9 cellular contexts compared by ENCODE assay signal in the genomic region with DNA sequence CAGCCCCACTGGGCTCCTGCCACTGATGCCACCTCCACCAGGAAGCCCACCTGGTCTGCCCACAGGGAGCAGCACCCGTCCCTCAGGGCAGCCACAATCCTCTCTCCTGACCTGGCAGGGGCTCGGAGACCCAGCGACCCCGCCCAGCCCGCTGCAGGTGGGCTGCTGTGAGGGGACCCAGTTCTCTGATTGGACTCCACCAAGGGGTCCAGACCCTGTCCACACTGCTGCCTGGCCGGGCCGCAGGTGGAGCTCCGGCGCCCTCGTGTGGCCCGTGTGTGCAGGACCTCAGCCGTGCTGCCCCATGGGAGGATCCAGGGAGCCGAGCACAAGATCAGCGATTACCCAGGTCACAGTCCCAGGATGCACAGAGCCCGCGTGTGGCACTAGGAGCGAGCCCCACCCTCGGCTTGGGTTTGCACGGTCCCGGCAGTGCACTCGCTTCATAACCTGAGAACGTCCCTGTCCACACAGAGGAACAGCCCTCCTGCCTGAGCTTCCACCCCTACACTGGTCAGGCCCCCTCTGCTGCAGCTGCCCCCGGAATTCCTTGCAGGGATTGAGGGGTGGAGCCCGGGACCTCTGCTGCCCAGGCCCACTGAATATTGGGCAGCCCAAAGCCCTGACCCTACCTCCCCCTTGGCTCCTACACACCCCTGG. TPM values are rescaled to one million over a fixed set of nuclear protein-coding genes. Genes with fewer than 3 reads are reported as not detected.
A peak's percentile ranks its signal among the peaks of the same experiment; 100 is the strongest.
DNase-seq lines count a peak whose midpoint lies in the region; ATAC-seq and TF ChIP-seq lines count a peak whose summit lies in the region.
"Had no signal": no experiment of that assay in that cellular context is flagged by ENCODE, and none has a peak within 500 bp of the region (broad histone marks: within the 10 kb centered on the region; RNA-seq: fewer than 3 reads in every experiment).

No MANE protein-coding gene starts in this region.

- peaks cover 24% of the 10 kb centered on the region for H3K27me3 Mint-ChIP-seq in chondrocyte (ENCODE audit: low read depth)

- TF ChIP-seq CTCF in A673 (conservative IDR thresholded peaks at IDR 0.05; ENCODE audit: low read depth, low read length), result peak; percentile 98
- TF ChIP-seq CTCF in GM12874 (IDR thresholded peaks at IDR 0.05; ENCODE audit: insufficient read depth, low read depth, low read length), result peak; percentile 97
- TF ChIP-seq CTCF in chondrocyte (IDR thresholded peaks at IDR 0.05), result peak; percentile 98

- no peaks in the 10 kb centered on the region for H3K36me3 ChIP-seq in A673 (ENCODE audit: insufficient read depth, low read length, poor library complexity, severe bottlenecking)
- H3K36me3 ChIP-seq: neutrophil had no signal

- no peak overlapping the region for H3K27ac ChIP-seq in A673 (ENCODE audit: low read depth, low read length, poor library complexity, severe bottlenecking)
- H3K27ac ChIP-seq: neutrophil had no signal

- no peaks in the 10 kb centered on the region for H3K27me3 ChIP-seq in A673 (replicated peaks; ENCODE audit: insufficient read depth, low read depth, low read length, poor library complexity)

- DNase-seq in A673 (ENCODE audit: low spot score) (peak; percentile 81), NCI-H2107 treated with DMSO at 0.1 percent for 48 hours (lab: John Stamatoyannopoulos, UW; ENCODE audit: unreplicated experiment) (peak; percentile 61), chondrocyte (ENCODE audit: low spot score) (peak; percentile 89), left kidney (ENCODE audit: low read depth, low spot score) (peak; percentile 87), cerebellar nuclear complex (lab: John Stamatoyannopoulos, UW) (no peak)
- peak; percentile 19 for DNase-seq in stimulated activated CD8-positive, alpha-beta memory T cell treated with anti-CD3 and anti-CD28 coated beads, Interleukin-4, amount 100 ng/mL, for 24 hours (ENCODE audit: low read depth)

- ATAC-seq in activated CD4-positive, CD25-positive, alpha-beta regulatory T cell treated with anti-CD3 and anti-CD28 coated beads, Interleukin-2, amount 50 U/mL, for 24 hours, result peak; percentile 65 to 76

- H3K4me3 ChIP-seq in A673 (ENCODE audit: low read depth, low read length, poor library complexity, severe bottlenecking), result no peak overlapping the region

- H3K27ac Mint-ChIP-seq in chondrocyte (ENCODE audit: unreplicated experiment), result no peak overlapping the region

- no peaks in the 10 kb centered on the region for H3K9me3 ChIP-seq in A673 (ENCODE audit: low read depth, low read length, poor library complexity, severe bottlenecking)
- H3K9me3 ChIP-seq: neutrophil had no signal

- peaks cover 4% of the 10 kb centered on the region for H3K9me3 Mint-ChIP-seq in chondrocyte (ENCODE audit: low read depth)

- BruUV-seq in A673 (replicated peaks; lab: Mats Ljungman, UMichigan), result no TSS peak

- peaks cover 2% of the 10 kb centered on the region for H3K36me3 Mint-ChIP-seq in chondrocyte (ENCODE audit: low read depth)

- CTCF ChIA-PET in A673 (lab: Charles Lee), result interaction anchor here (0.5 to 0.8 kb wide), 2 partner anchors 20 to 503 kb away, joined by 3 to 4 read pairs; no protein-coding TSS in a partner anchor

- POLR2A ChIA-PET in A673 (lab: Charles Lee; ENCODE audit: low non-redundant PET), result no interaction called here

- no peaks in the 10 kb centered on the region for H3K4me1 Mint-ChIP-seq in chondrocyte (ENCODE audit: low read depth)

- H3K4me1 ChIP-seq in A673 (ENCODE audit: insufficient read depth, low read length, poor library complexity, severe bottlenecking), result peaks cover 15% of the 10 kb centered on the region

- H3K4me3 Mint-ChIP-seq in chondrocyte (ENCODE audit: unreplicated experiment), result no peak overlapping the region

- intact Hi-C loops in A673 (cut with micrococcal nuclease; ENCODE audit: unreplicated experiment), result loop anchor here (1.0 to 5.0 kb wide), 3 partner anchors 503 to 562 kb away; a partner anchor contains a TSS

RNA-seq across cellular contexts. Expression of a gene that starts 35.4 kb away (rescaled TPM):
- total RNA-seq in A673 (2021) (0.39 and 0.58 TPM in 2 replicates), chondrocyte (0.54 to 1.2 TPM (median 0.75 TPM) in 3 replicates)

RNA-seq across cellular contexts. Expression of a gene that starts 49.4 kb away (rescaled TPM):
- total RNA-seq in A673 (2021) (70.9 and 74.2 TPM in 2 replicates), chondrocyte (117 to 152 TPM (median 121 TPM) in 3 replicates)

Comparison
In these comparisons a context has a peak if more than half of its experiments do, and no peak if none do; other contexts are left out.
1. DNase-seq: peak in A673 (single experiment), NCI-H2107 treated with DMSO at 0.1 percent for 48 hours (single experiment), chondrocyte (single experiment), left kidney (single experiment) and stimulated activated CD8-positive, alpha-beta memory T cell treated with anti-CD3 and anti-CD28 coated beads, Interleukin-4, amount 100 ng/mL, for 24 hours (single experiment); none in cerebellar nuclear complex (0 of 2).
2. Peak in every context shown above with its lines, with median percentiles within 50 percentile points of each other: CTCF ChIP-seq.